Comparison of ENCODE assay signal across 8 cellular contexts in the genomic region with DNA sequence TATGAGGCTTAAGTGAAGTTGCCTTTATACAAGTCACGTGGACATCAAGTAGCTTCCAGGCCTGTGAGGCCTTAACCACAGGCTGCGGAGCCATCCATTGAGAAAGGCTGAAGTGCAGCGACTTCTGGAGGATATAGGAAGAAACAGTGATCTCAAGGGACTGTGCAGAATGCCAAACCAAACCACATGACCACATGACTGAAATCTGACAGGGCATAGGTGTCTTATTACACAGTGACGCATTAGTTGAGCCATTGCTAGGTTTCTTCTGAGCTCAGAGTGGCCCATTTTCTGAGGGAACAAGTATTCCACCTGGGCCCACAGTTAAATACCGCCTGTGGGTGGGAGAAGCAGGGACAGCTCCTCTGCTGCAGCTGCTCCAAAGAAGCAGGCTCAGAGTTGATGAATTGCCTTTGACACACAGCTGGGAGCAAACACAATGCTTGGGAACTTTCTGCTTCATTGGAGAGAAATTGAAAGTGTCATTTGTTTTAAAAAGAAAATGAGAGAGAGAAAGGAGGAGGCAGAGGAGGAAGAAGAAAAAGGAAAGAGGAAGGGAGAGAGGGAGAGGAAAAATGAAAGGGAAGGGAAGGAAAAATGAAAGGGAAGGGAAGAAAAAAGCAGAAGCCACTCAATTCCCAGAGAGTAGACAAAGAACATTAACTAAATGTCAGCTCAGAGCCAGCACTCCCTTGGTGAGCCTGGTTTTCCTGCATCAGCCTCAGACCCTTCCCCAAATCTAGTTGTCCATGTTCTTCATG.
DNase-seq lines count a peak whose midpoint lies in the region; TF ChIP-seq lines count a peak whose summit lies in the region.

No MANE protein-coding gene starts in this region.

- H3K27ac ChIP-seq in HEK293 (ENCODE audit: extremely low read depth, low read depth, low read length) (0 out of 2 replicates have a peak overlapping the region, but pooled peaks have one; percentile 6), mammary epithelial cell (ENCODE audit: insufficient read depth, low read depth, low read length) (no peak overlapping the region), prostate gland (no peak overlapping the region)

- CTCF ChIA-PET in HEK293 (lab: Yijun Ruan, JAX) (interaction anchor here (0.5 to 2.3 kb wide), 9 partner anchors 8 to 585 kb away, joined by 3 to 11 read pairs (median 6); partner anchors contain the start of gene TSEN15), mammary epithelial cell (lab: Charles Lee; ENCODE audit: low non-redundant PET) (interaction anchor here (0.5 kb wide), 1 partner anchor 26 kb away, joined by 4 read pairs; no protein-coding TSS in a partner anchor)

- POLR2A ChIA-PET in HEK293 (lab: Yijun Ruan, JAX) = interaction anchor here (0.7 to 1.6 kb wide), 4 partner anchors 10 to 108 kb away, joined by 3 to 11 read pairs (median 6); partner anchors contain the start of gene TSEN15

- H3K4me3 ChIP-seq in HEK293 (ENCODE audit: low read depth, low read length) (no peak overlapping the region), mammary epithelial cell (replicated peaks in 1 of 3; ENCODE audit: insufficient read depth in 1 of 3, low read depth in 2 of 3, low read length in 3 of 3) (no peak overlapping the region), prostate gland (no peak overlapping the region)

- no peaks in the 10 kb centered on the region for H3K9me3 ChIP-seq in HEK293 (ENCODE audit: control insufficient read depth, insufficient read depth, low read depth, low read length)
- no peaks in the 10 kb centered on the region for H3K9me3 ChIP-seq in mammary epithelial cell (replicated peaks; ENCODE audit: insufficient read depth, low read length)
- no peaks in the 10 kb centered on the region for H3K9me3 ChIP-seq in prostate gland

- no TSS peak for BruUV-seq in mammary epithelial cell (replicated peaks; lab: Mats Ljungman, UMichigan)

- H3K4me2 ChIP-seq in mammary epithelial cell (ENCODE audit: insufficient read depth, low read depth, low read length) = no peak overlapping the region

- dilution Hi-C loops in mammary epithelial cell (cut with HindIII; ENCODE audit: low sequenced_read_pairs) = no loop called here

- DNase-seq in DMS 273 (lab: John Stamatoyannopoulos, UW; ENCODE audit: unreplicated experiment) = peak; percentile 88
- DNase-seq in NCI-H2171 treated with DMSO at 0.1 percent for 48 hours (lab: John Stamatoyannopoulos, UW) = peak; percentile 79
- peak; percentile 78 for DNase-seq in mammary epithelial cell
- DNase-seq in pons (ENCODE audit: low spot score) = peak; percentile 70
- no peak for DNase-seq in activated effector memory CD4-positive, alpha-beta T cell treated with anti-CD3 and anti-CD28 coated beads, Interleukin-2, amount 50 U/mL, for 16 hours
- DNase-seq in prostate gland (ENCODE audit: low spot score) = no peak
- DNase-seq in NCI-H2227 treated with DMSO at 0.1 percent for 48 hours (lab: John Stamatoyannopoulos, UW) = no peak

- H3K36me3 ChIP-seq in HEK293 (ENCODE audit: control insufficient read depth in 2 of 2, insufficient read depth in 1 of 2, low read length in 2 of 2) (peaks cover 0 to 2% of the 10 kb centered on the region in 2 experiments; a peak in 1 of 3 replicates), mammary epithelial cell (ENCODE audit: insufficient read depth, low read length) (no peaks in the 10 kb centered on the region), prostate gland (no peaks in the 10 kb centered on the region)

- H2AFZ ChIP-seq in mammary epithelial cell (ENCODE audit: low read depth, low read length) = no peak overlapping the region

- H3K4me1 ChIP-seq in HEK293 (ENCODE audit: control insufficient read depth, insufficient read depth, low read length) = peaks cover 8% of the 10 kb centered on the region; the same call in 1 of the 2 replicates
- H3K4me1 ChIP-seq in mammary epithelial cell (ENCODE audit: insufficient read depth, low read length) = peaks cover 4% of the 10 kb centered on the region
- H3K4me1 ChIP-seq in prostate gland (replicated peaks) = no peaks in the 10 kb centered on the region

- no peak for TF ChIP-seq POLR2A in prostate gland (IDR thresholded peaks at IDR 0.05)

- WGBS in mammary epithelial cell (ENCODE audit: low coverage, missing lambda C conversion rate) = 69% methylated on average over 5 of the region's 5 CpGs
- 67% methylated on average over 5 of the region's 5 CpGs for WGBS in prostate gland

- no peaks in the 10 kb centered on the region for H3K79me2 ChIP-seq in mammary epithelial cell (ENCODE audit: insufficient read depth, low read length)

- TF ChIP-seq CTCF in HEK293 (tag by site-specific recombination; IDR thresholded peaks at IDR 0.05) = peak; percentile 25; the same call in 1 of the 2 replicates
- TF ChIP-seq CTCF in mammary epithelial cell (conservative IDR thresholded peaks at IDR 0.05 in 1 of 2, IDR thresholded peaks at IDR 0.05 in 1 of 2; ENCODE audit: extremely low read depth in 1 of 2, insufficient read depth in 1 of 2, low read depth in 1 of 2, low read length in 2 of 2) = no peak
- TF ChIP-seq CTCF in prostate gland (IDR thresholded peaks at IDR 0.05) = no peak

- no peak overlapping the region for H3K9ac ChIP-seq in mammary epithelial cell (ENCODE audit: insufficient read depth, low read length)

- in situ Hi-C loops in mammary epithelial cell (cut with MboI; ENCODE audit: low sequenced_read_pairs in 2 of 2) = no loop called here

- H3K27me3 ChIP-seq in mammary epithelial cell (ENCODE audit: insufficient read depth, low read length) (peaks cover 3% of the 10 kb centered on the region), prostate gland (replicated peaks; ENCODE audit: insufficient read depth) (no peaks in the 10 kb centered on the region)

- intact Hi-C loops in mammary epithelial cell (cut with micrococcal nuclease) (no loop called here), prostate gland (cut with DNase I) (no loop called here)

- no peaks in the 10 kb centered on the region for H4K20me1 ChIP-seq in mammary epithelial cell (ENCODE audit: insufficient read depth, low read length)

TF ChIP-seq in HEK293, 187 proteins besides CTCF, POLR2A, EP300 and RAD21 (continues in another document):
- TF ChIP-seq ZBTB21 (tag by site-specific recombination; IDR thresholded peaks at IDR 0.05) = peak; percentile 86
- TF ChIP-seq, protein P1, sequence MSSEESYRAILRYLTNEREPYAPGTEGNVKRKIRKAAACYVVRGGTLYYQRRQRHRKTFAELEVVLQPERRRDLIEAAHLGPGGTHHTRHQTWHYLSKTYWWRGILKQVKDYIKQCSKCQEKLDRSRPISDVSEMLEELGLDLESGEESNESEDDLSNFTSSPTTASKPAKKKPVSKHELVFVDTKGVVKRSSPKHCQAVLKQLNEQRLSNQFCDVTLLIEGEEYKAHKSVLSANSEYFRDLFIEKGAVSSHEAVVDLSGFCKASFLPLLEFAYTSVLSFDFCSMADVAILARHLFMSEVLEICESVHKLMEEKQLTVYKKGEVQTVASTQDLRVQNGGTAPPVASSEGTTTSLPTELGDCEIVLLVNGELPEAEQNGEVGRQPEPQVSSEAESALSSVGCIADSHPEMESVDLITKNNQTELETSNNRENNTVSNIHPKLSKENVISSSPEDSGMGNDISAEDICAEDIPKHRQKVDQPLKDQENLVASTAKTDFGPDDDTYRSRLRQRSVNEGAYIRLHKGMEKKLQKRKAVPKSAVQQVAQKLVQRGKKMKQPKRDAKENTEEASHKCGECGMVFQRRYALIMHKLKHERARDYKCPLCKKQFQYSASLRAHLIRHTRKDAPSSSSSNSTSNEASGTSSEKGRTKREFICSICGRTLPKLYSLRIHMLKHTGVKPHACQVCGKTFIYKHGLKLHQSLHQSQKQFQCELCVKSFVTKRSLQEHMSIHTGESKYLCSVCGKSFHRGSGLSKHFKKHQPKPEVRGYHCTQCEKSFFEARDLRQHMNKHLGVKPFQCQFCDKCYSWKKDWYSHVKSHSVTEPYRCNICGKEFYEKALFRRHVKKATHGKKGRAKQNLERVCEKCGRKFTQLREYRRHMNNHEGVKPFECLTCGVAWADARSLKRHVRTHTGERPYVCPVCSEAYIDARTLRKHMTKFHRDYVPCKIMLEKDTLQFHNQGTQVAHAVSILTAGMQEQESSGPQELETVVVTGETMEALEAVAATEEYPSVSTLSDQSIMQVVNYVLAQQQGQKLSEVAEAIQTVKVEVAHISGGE (tag by site-specific recombination; conservative IDR thresholded peaks at IDR 0.05; ENCODE audit: low read depth) = no peak
- peak; percentile 32 for TF ChIP-seq ZFHX2 (tag by site-specific recombination; conservative IDR thresholded peaks at IDR 0.05)
- TF ChIP-seq ZNF585B (tag by site-specific recombination; IDR thresholded peaks at IDR 0.05) = no peak
- peak; percentile 82; the same call in 1 of the 2 replicates for TF ChIP-seq ZXDB (tag by site-specific recombination; IDR thresholded peaks at IDR 0.05)
- peak; percentile 75; the same call in 1 of the 2 replicates for TF ChIP-seq TRIM28 (IDR thresholded peaks at IDR 0.05; ENCODE audit: borderline replicate concordance, low read length)
- peak; percentile 38; the same call in 1 of the 2 replicates for TF ChIP-seq ZBTB20 (tag by site-specific recombination; IDR thresholded peaks at IDR 0.05)
- peak; percentile 95 for TF ChIP-seq ZNF629 (tag by site-specific recombination; IDR thresholded peaks at IDR 0.05)
- TF ChIP-seq ZNF664 (tag by site-specific recombination; IDR thresholded peaks at IDR 0.05) = peak; percentile 95
- no peak for TF ChIP-seq WT1 (tag by site-specific recombination; IDR thresholded peaks at IDR 0.05)
- TF ChIP-seq, protein P2, sequence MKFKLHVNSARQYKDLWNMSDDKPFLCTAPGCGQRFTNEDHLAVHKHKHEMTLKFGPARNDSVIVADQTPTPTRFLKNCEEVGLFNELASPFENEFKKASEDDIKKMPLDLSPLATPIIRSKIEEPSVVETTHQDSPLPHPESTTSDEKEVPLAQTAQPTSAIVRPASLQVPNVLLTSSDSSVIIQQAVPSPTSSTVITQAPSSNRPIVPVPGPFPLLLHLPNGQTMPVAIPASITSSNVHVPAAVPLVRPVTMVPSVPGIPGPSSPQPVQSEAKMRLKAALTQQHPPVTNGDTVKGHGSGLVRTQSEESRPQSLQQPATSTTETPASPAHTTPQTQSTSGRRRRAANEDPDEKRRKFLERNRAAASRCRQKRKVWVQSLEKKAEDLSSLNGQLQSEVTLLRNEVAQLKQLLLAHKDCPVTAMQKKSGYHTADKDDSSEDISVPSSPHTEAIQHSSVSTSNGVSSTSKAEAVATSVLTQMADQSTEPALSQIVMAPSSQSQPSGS (tag by site-specific recombination; IDR thresholded peaks at IDR 0.05; ENCODE audit: low read depth) = peak; percentile 46; the same call in 1 of the 2 replicates
- peak; percentile 79 for TF ChIP-seq ZSCAN30 (tag by site-specific recombination; IDR thresholded peaks at IDR 0.05)
- peak; percentile 93 for TF ChIP-seq ZFP69B (tag by site-specific recombination; IDR thresholded peaks at IDR 0.05)

Comparison
In these comparisons a context has a peak if more than half of its experiments do, and no peak if none do; other contexts are left out.
1. DNase-seq: peak in DMS 273 (single experiment), NCI-H2171 treated with DMSO at 0.1 percent for 48 hours (single experiment), mammary epithelial cell (single experiment) and pons (single experiment); none in activated effector memory CD4-positive, alpha-beta T cell treated with anti-CD3 and anti-CD28 coated beads, Interleukin-2, amount 50 U/mL, for 16 hours (single experiment), prostate gland (single experiment) and NCI-H2227 treated with DMSO at 0.1 percent for 48 hours (single experiment).